In the genomic region with DNA sequence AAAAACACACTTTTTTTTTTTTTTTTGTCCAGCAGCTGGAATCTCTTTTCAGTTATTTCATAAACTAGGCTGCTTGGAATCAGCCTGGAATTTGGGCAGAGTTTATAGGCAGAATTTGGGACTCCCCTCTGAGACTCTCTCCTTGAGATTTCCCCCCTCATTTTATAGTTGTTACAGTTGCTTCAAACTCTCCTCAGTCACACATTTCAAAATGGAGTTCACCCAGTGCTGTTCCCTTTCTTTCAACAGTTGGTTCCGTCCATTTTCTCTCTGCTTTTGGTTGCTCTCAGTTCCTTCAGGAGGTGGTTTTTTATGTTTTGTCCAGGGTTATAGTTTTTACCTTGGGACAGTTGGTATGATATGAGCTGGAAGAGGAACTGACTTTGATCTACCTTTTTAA, we compare ENCODE assay signal across 10 cellular contexts. TPM values are rescaled to one million over a fixed set of nuclear protein-coding genes. Genes with fewer than 3 reads are reported as not detected.
A peak's percentile ranks its signal among the peaks of the same experiment; 100 is the strongest.
DNase-seq lines count a peak whose midpoint lies in the region; ATAC-seq, FAIRE-seq and TF ChIP-seq lines count a peak whose summit lies in the region.
"Had no signal": no experiment of that assay in that cellular context is flagged by ENCODE, and none has a peak within 500 bp of the region (broad histone marks: within the 10 kb centered on the region; RNA-seq: fewer than 3 reads in every experiment).

No MANE protein-coding gene starts in this region.

- no peak for ATAC-seq in GM21737 (IDR thresholded peaks at IDR 0.05; ENCODE audit: unreplicated experiment)

- H4K8ac ChIP-seq in H1 (ENCODE audit: extremely low read depth, insufficient read depth, low read length): no peak overlapping the region

- H3K27me3 ChIP-seq in AG04450 (ENCODE audit: control insufficient read depth, insufficient read depth, low read length) (no peaks in the 10 kb centered on the region), OCI-LY3 (ENCODE audit: low read depth, low read length) (no peaks in the 10 kb centered on the region), H1 (replicated peaks in 1 of 4; ENCODE audit: control insufficient read depth in 3 of 4, extremely low read depth in 1 of 4, insufficient read depth in 3 of 4, low read length in 3 of 4) (no peaks in the 10 kb centered on the region)

- FAIRE-seq in H1 (lab: Jason Lieb, UNC): no peak

- H3K36me3 ChIP-seq in OCI-LY3 (replicated peaks; ENCODE audit: low read depth, low read length) (peaks cover 51% of the 10 kb centered on the region), H1 (ENCODE audit: control insufficient read depth in 2 of 4, insufficient read depth in 4 of 4, low read length in 3 of 4) (peaks cover 13 to 22% (median 18%) of the 10 kb centered on the region in 4 experiments; a peak in 7 of 8 replicates)

- H3K4ac ChIP-seq in H1 (replicated peaks; ENCODE audit: insufficient read length, low read depth, low read length): no peak overlapping the region

- H3K23me2 ChIP-seq in H1 (ENCODE audit: low read depth, low read length): no peaks in the 10 kb centered on the region; the same call in 1 of the 2 replicates

- peaks cover 17% of the 10 kb centered on the region for H3K79me1 ChIP-seq in H1 (ENCODE audit: low read depth, low read length)

- 75% methylated on average over 1 of the region's 1 CpG; no CpG with 5 or more reads in 1 of the 2 experiments for WGBS in H1 (ENCODE audit: extremely low coverage in 1 of 2, insufficient coverage in 1 of 2, insufficient read length in 1 of 2, insufficient replicate concordance in 2 of 2, low coverage in 1 of 2, low lambda C conversion rate in 2 of 2, missing lambda C conversion rate in 1 of 2), 2 experiments

- H2BK5ac ChIP-seq in H1 (ENCODE audit: low read depth, low read length): no peak overlapping the region

- no peak overlapping the region for H3K14ac ChIP-seq in H1 (ENCODE audit: insufficient read length)

- H3K9me3 ChIP-seq in AG04450 (ENCODE audit: control insufficient read depth, insufficient read depth, low read length): no peaks in the 10 kb centered on the region
- H3K9me3 ChIP-seq in OCI-LY3 (ENCODE audit: insufficient read depth, low read length): no peaks in the 10 kb centered on the region
- no peaks in the 10 kb centered on the region for H3K9me3 ChIP-seq in H1 (ENCODE audit: insufficient read depth in 2 of 2, low read depth in 1 of 2, low read length in 1 of 2)
- H3K9me3 ChIP-seq: Caco-2 had no signal

- H3K79me2 ChIP-seq in OCI-LY3 (ENCODE audit: low read length): peaks cover 97% of the 10 kb centered on the region
- peaks cover 6 to 57% of the 10 kb centered on the region in 2 experiments; a peak in 3 of 4 replicates for H3K79me2 ChIP-seq in H1 (ENCODE audit: control insufficient read depth in 1 of 2, insufficient read depth in 2 of 2, low read length in 2 of 2)

- H2AFZ ChIP-seq in OCI-LY3 (ENCODE audit: low read depth, low read length): no peak overlapping the region
- no peak overlapping the region for H2AFZ ChIP-seq in H1 (ENCODE audit: low read length)

- no peak overlapping the region for H4K5ac ChIP-seq in H1 (ENCODE audit: insufficient read length, low read depth, low read length)

- no peak overlapping the region for H2BK120ac ChIP-seq in H1 (replicated peaks; ENCODE audit: low read depth, low read length)

- H3K4me2 ChIP-seq in OCI-LY3 (ENCODE audit: low read length): peak overlapping the region; percentile 57
- H3K4me2 ChIP-seq in H1 (ENCODE audit: insufficient read depth in 1 of 2, low read depth in 2 of 2, low read length in 2 of 2): no peak overlapping the region

- H2AK5ac ChIP-seq in H1 (ENCODE audit: low read depth, low read length): no peak overlapping the region

- DNase-seq in AG04450 (ENCODE audit: low read depth, low spot score) (no peak), GM12865 (ENCODE audit: low read depth) (peak; percentile 10), H1 (ENCODE audit: low read depth in 1 of 2, low spot score in 2 of 2) (no peak), dedifferentiated amniotic fluid mesenchymal stem cell (ENCODE audit: extremely low spot score) (no peak)
- no peak for DNase-seq in stimulated activated CD4-positive, alpha-beta T cell treated with anti-CD3 and anti-CD28 coated beads, Interleukin-2, amount 100 ng/mL, for 24 hours
- DNase-seq: KG1 had no signal

- H4K20me1 ChIP-seq in OCI-LY3 (ENCODE audit: insufficient read depth, low read length): peaks cover 78% of the 10 kb centered on the region
- H4K20me1 ChIP-seq in H1 (replicated peaks in 1 of 2; ENCODE audit: control insufficient read depth in 1 of 2, insufficient read depth in 2 of 2, low read length in 2 of 2): peaks cover 32 to 37% of the 10 kb centered on the region in 2 experiments

- H3K4me3 ChIP-seq in AG04450 (ENCODE audit: low read depth, low read length) (no peak overlapping the region), GM12865 (ENCODE audit: low read depth, low read length) (no peak overlapping the region), OCI-LY3 (ENCODE audit: low read length) (no peak overlapping the region), H1 (ENCODE audit: extremely low read depth in 1 of 4, insufficient read depth in 2 of 4, low read depth in 3 of 4, low read length in 4 of 4) (no peak overlapping the region)

- TF ChIP-seq CTCF in AG04450 (IDR thresholded peaks at IDR 0.05; ENCODE audit: low read depth, low read length): no peak
- TF ChIP-seq CTCF in GM12865 (IDR thresholded peaks at IDR 0.05; ENCODE audit: insufficient read depth, low read depth, low read length, missing control alignments): no peak
- no peak for TF ChIP-seq CTCF in OCI-LY3 (IDR thresholded peaks at IDR 0.05; ENCODE audit: low read depth, low read length)
- no peak for TF ChIP-seq CTCF in H1 (IDR thresholded peaks at IDR 0.05; ENCODE audit: control extremely low read depth in 1 of 3, insufficient read depth in 1 of 3, low read depth in 1 of 3, low read length in 3 of 3)

- no peak overlapping the region for H3K23ac ChIP-seq in H1 (ENCODE audit: insufficient read length)

- no peak for TF ChIP-seq POLR2A in H1 (IDR thresholded peaks at IDR 0.05; ENCODE audit: control extremely low read depth in 1 of 2, low read depth in 2 of 2, low read length in 2 of 2)

- POLR2A ChIA-PET in AG04450 (lab: Yijun Ruan, JAX) (interaction anchor here (0.6 kb wide), 1 partner anchor 25 kb away, joined by 3 read pairs; no protein-coding TSS in a partner anchor), H1 (lab: Charles Lee; ENCODE audit: partially characterized antibody) (interaction anchor here (0.8 kb wide), 1 partner anchor 12 kb away, joined by 3 read pairs; no protein-coding TSS in a partner anchor)

- H3K4me1 ChIP-seq in OCI-LY3 (ENCODE audit: low read length) (peaks cover 11% of the 10 kb centered on the region), H1 (replicated peaks in 1 of 4; ENCODE audit: control insufficient read depth in 3 of 4, insufficient read depth in 4 of 4, low read length in 3 of 4) (no peaks in the 10 kb centered on the region)

- CTCF ChIA-PET in AG04450 (lab: Charles Lee) (interaction anchor here (0.8 to 4.6 kb wide), 23 partner anchors 9 to 172 kb away, joined by 3 to 81 read pairs (median 9); no protein-coding TSS in a partner anchor), H1 (lab: Charles Lee; ENCODE audit: partially characterized antibody) (interaction anchor here (0.6 to 6.0 kb wide), 34 partner anchors 9 to 258 kb away, joined by 3 to 69 read pairs (median 8); partner anchors contain the start of gene LETM1)

- H3K9ac ChIP-seq in OCI-LY3 (ENCODE audit: low read length) (0 out of 2 replicates have a peak overlapping the region, but pooled peaks have one; percentile 2), H1 (replicated peaks in 1 of 4; ENCODE audit: extremely low read depth in 1 of 4, low read depth in 3 of 4, low read length in 3 of 4) (no peak overlapping the region)

- no peak overlapping the region for H4K91ac ChIP-seq in H1 (replicated peaks; ENCODE audit: insufficient read length, low read length)

- TF ChIP-seq EP300 in H1 (IDR thresholded peaks at IDR 0.05; ENCODE audit: borderline replicate concordance in 1 of 2, low read depth in 2 of 2, low read length in 2 of 2): no peak

- H2BK12ac ChIP-seq in H1 (ENCODE audit: low read depth, low read length): no peak overlapping the region

- H3K27ac ChIP-seq in AG04450 (ENCODE audit: low read depth, low read length) (peak overlapping the region; percentile 60), OCI-LY3 (ENCODE audit: low read length) (peak overlapping the region; percentile 69), H1 (ENCODE audit: low read depth, low read length) (no peak overlapping the region)
- H3K27ac ChIP-seq: epithelial cell of prostate had no signal

- no peak overlapping the region for H2BK15ac ChIP-seq in H1 (ENCODE audit: low read length)

- H3K18ac ChIP-seq in H1 (ENCODE audit: extremely low read depth, low read length): no peak overlapping the region

- TF ChIP-seq RAD21 in H1 (IDR thresholded peaks at IDR 0.05 in 1 of 2, conservative IDR thresholded peaks at IDR 0.05 in 1 of 2; ENCODE audit: low read depth in 2 of 2, low read length in 2 of 2): no peak

- H2BK20ac ChIP-seq in H1 (ENCODE audit: low read length): no peak overlapping the region

- no peak overlapping the region for H3K56ac ChIP-seq in H1 (replicated peaks; ENCODE audit: insufficient read length, low read depth, low read length)

TF ChIP-seq in H1, 55 proteins besides CTCF, POLR2A, EP300 and RAD21 (continues in another document):
- TF ChIP-seq KDM5A (IDR thresholded peaks at IDR 0.05; ENCODE audit: low read length): no peak

RNA-seq across cellular contexts. Expression of gene NSD2, which starts 27.5 kb away (rescaled TPM):
- polyA plus RNA-seq in AG04450 (2011; rRNA removed): 23.7 and 26.4 TPM in 2 replicates
- polyA minus RNA-seq in AG04450 (2011; rRNA and poly(A)+ RNA removed): 77.9 and 94.9 TPM in 2 replicates
- total RNA-seq in H1 (2021; fragmentation: NEBNext Ultra II Directional; extraction: Animal tissue kit (Norgen Biotek cat#: 25700)): 129 TPM in 2 replicates
- polyA plus RNA-seq in H1 (2011; rRNA removed): 26.7 and 40.3 TPM in 2 replicates
- 36.6 TPM for polyA plus RNA-seq in H1 (2011; cell fraction: cytosol; rRNA removed)
- polyA plus RNA-seq in H1 (2011; cell fraction: nucleus; rRNA removed): 84.1 TPM
- 66.4 to 82.6 TPM (median 77.2 TPM) in 4 replicates for polyA plus RNA-seq in H1 (2012, experiment 1 of 2)
- polyA plus RNA-seq in H1 (2012, experiment 2 of 2): 11.1 TPM
- 41.1 TPM for polyA plus RNA-seq in H1 (2013, experiment 1 of 2)
- 39.6 TPM for polyA plus RNA-seq in H1 (2013, experiment 2 of 2)
- 79.1 and 96.2 TPM in 2 replicates for polyA minus RNA-seq in H1 (2011; rRNA and poly(A)+ RNA removed)
- 53.7 TPM for polyA minus RNA-seq in H1 (2011; cell fraction: cytosol; rRNA and poly(A)+ RNA removed)
- polyA minus RNA-seq in H1 (2011; cell fraction: nucleus; rRNA and poly(A)+ RNA removed): 117 TPM

RNA-seq across cellular contexts. Expression of gene LETM1, which starts 42.7 kb away (rescaled TPM):
- polyA plus RNA-seq in AG04450 (2011; rRNA removed) (11.9 and 15.2 TPM in 2 replicates), H1 (2011; rRNA removed) (19.8 and 30.6 TPM in 2 replicates)
- 32.8 and 36.0 TPM in 2 replicates for polyA minus RNA-seq in AG04450 (2011; rRNA and poly(A)+ RNA removed)
- 50.1 and 53.1 TPM in 2 replicates for total RNA-seq in H1 (2021; fragmentation: NEBNext Ultra II Directional; extraction: Animal tissue kit (Norgen Biotek cat#: 25700))
- polyA plus RNA-seq in H1 (2011; cell fraction: cytosol; rRNA removed): 22.0 TPM
- 59.2 TPM for polyA plus RNA-seq in H1 (2011; cell fraction: nucleus; rRNA removed)
- polyA plus RNA-seq in H1 (2012, experiment 1 of 2): 30.2 to 39.2 TPM (median 33.8 TPM) in 4 replicates
- 21.8 TPM for polyA plus RNA-seq in H1 (2012, experiment 2 of 2)
- 21.7 TPM for polyA plus RNA-seq in H1 (2013, experiment 1 of 2)
- polyA plus RNA-seq in H1 (2013, experiment 2 of 2): 21.1 TPM
- 39.5 and 52.7 TPM in 2 replicates for polyA minus RNA-seq in H1 (2011; rRNA and poly(A)+ RNA removed)
- polyA minus RNA-seq in H1 (2011; cell fraction: cytosol; rRNA and poly(A)+ RNA removed): 40.8 TPM
- 37.0 TPM for polyA minus RNA-seq in H1 (2011; cell fraction: nucleus; rRNA and poly(A)+ RNA removed)
